ENCODE assay signal across 13 cellular contexts in the genomic region with DNA sequence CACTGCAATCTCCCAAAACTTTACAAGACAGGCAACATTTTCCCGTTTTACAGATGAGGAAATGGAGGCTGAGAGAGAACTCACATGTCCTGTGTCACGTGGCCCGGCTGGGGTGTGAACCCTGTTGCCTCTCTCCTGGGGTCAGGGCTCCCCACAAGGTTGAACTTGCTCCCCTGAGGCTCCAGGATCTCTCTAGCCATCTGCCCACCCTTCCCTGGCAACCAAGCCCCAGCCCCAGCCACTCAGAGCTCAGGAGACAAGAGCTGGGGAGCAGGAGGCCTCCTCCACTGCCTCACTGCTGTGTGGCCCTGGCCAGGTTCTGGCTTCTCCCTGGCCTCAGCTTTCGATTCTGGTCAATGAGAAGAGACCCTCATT. TPM values are rescaled to one million over a fixed set of nuclear protein-coding genes. Genes with fewer than 3 reads are reported as not detected.
DNase-seq lines count a peak whose midpoint lies in the region; ATAC-seq, FAIRE-seq and TF ChIP-seq lines count a peak whose summit lies in the region.
"Had no signal": no experiment of that assay in that cellular context is flagged by ENCODE, and none has a peak within 500 bp of the region (broad histone marks: within the 10 kb centered on the region; RNA-seq: fewer than 3 reads in every experiment).

No MANE protein-coding gene starts in this region.

- H4K20me1 ChIP-seq in KMS-11 (ENCODE audit: insufficient read depth): no peaks in the 10 kb centered on the region
- no peaks in the 10 kb centered on the region for H4K20me1 ChIP-seq in K562 (replicated peaks; ENCODE audit: control insufficient read depth, insufficient read depth, low read length)

- peak overlapping the region; percentile 92 to 100 (median 100) for H3K27ac Mint-ChIP-seq in CD8-positive, alpha-beta memory T cell

- H3K18ac ChIP-seq in neuronal stem cell (ENCODE audit: low read length): peak overlapping the region; percentile 84

- H3K4me1 Mint-ChIP-seq in CD8-positive, alpha-beta memory T cell: peaks cover 98 to 100% (median 100%) of the 10 kb centered on the region in 3 donors

- H3K36me3 Mint-ChIP-seq in CD8-positive, alpha-beta memory T cell: peaks cover 7 to 76% (median 25%) of the 10 kb centered on the region in 3 donors

- POLR2A ChIA-PET in CD8-positive, alpha-beta memory T cell (lab: Charles Lee): interaction anchor here (1.0 to 11.8 kb wide), 4 partner anchors 11 to 33 kb away, joined by 3 to 189 read pairs (median 14); a partner anchor contains a TSS
- POLR2A ChIA-PET in K562 (lab: Yijun Ruan, JAX): interaction anchor here (0.7 to 2.0 kb wide), 3 partner anchors 13 to 23 kb away, joined by 3 to 7 read pairs (median 3); no protein-coding TSS in a partner anchor

- H3K9me1 ChIP-seq in K562 (ENCODE audit: control insufficient read depth, insufficient read depth, low read length): peaks cover 2% of the 10 kb centered on the region

- peak overlapping the region; percentile 10 for H3K27ac ChIP-seq in CD8-positive, alpha-beta memory T cell (ENCODE audit: low read depth, low read length)
- peak overlapping the region; percentile 90 for H3K27ac ChIP-seq in KMS-11
- peak overlapping the region; percentile 14; the same call in 1 of the 3 replicates for H3K27ac ChIP-seq in K562 (ENCODE audit: extremely low read depth, low read depth, low read length)
- no peak overlapping the region for H3K27ac ChIP-seq in neuronal stem cell (replicated peaks; ENCODE audit: low read length)

- H3K27me3 ChIP-seq in CD8-positive, alpha-beta memory T cell (ENCODE audit: insufficient read depth, low read length, poor library complexity, severe bottlenecking): no peaks in the 10 kb centered on the region
- no peaks in the 10 kb centered on the region; the same call in 1 of the 2 replicates for H3K27me3 ChIP-seq in KMS-11 (ENCODE audit: insufficient read depth, low read depth)
- no peaks in the 10 kb centered on the region for H3K27me3 ChIP-seq in K562 (ENCODE audit: control insufficient read depth in 2 of 2, insufficient read depth in 2 of 2, low read length in 2 of 2)
- H3K27me3 ChIP-seq in neuronal stem cell (ENCODE audit: control insufficient read depth in 3 of 3, insufficient read depth in 3 of 3, low read depth in 1 of 3, low read length in 3 of 3): no peaks in the 10 kb centered on the region

- ATAC-seq in K562 (peak; percentile 4), GM18505 (IDR thresholded peaks at IDR 0.05; ENCODE audit: unreplicated experiment) (no peak)

- H3K23ac ChIP-seq in neuronal stem cell (ENCODE audit: low read depth, low read length, poor library complexity): no peak overlapping the region

- H3K79me1 ChIP-seq in neuronal stem cell (ENCODE audit: low read depth, low read length): peaks cover 2% of the 10 kb centered on the region

- H2BK5ac ChIP-seq in neuronal stem cell (ENCODE audit: low read length): no peak overlapping the region

- TF ChIP-seq CTCF in KMS-11 (conservative IDR thresholded peaks at IDR 0.05; ENCODE audit: low read depth, low read length) (no peak), K562 (IDR thresholded peaks at IDR 0.05 in 2 of 3, conservative IDR thresholded peaks at IDR 0.05 in 1 of 3; ENCODE audit: insufficient read depth in 2 of 3, low read depth in 1 of 3, low read length in 3 of 3) (no peak)

- peak overlapping the region; percentile 62 for H3K9ac ChIP-seq in KMS-11
- H3K9ac ChIP-seq in K562 (ENCODE audit: insufficient read depth in 1 of 2, low read depth in 2 of 2, low read length in 2 of 2): peak overlapping the region in 1 of 2 experiments; percentile 65; a peak in 2 of 4 replicates
- no peak overlapping the region for H3K9ac ChIP-seq in neuronal stem cell (ENCODE audit: low read depth, low read length, poor library complexity)

- intact Hi-C loops in K562 (cut with micrococcal nuclease): no loop called here

- CTCF ChIA-PET in CD8-positive, alpha-beta memory T cell (lab: Charles Lee): interaction anchor here (0.8 to 5.7 kb wide), 5 partner anchors 12 to 36 kb away, joined by 3 to 67 read pairs (median 5); a partner anchor contains a TSS
- CTCF ChIA-PET in K562 (lab: Yijun Ruan, JAX; ENCODE audit: low intra/inter-chr PET ratio): no interaction called here

- peak overlapping the region; percentile 46 for H3K4me3 ChIP-seq in CD8-positive, alpha-beta memory T cell (ENCODE audit: low read length)
- no peak overlapping the region for H3K4me3 ChIP-seq in KMS-11 (IDR thresholded peaks at IDR 0.05; ENCODE audit: insufficient read depth, low read depth, low read length)
- no peak overlapping the region for H3K4me3 ChIP-seq in K562
- no peak overlapping the region for H3K4me3 ChIP-seq in neuronal stem cell (ENCODE audit: low read length in 2 of 2)

- no peak overlapping the region for H4K8ac ChIP-seq in neuronal stem cell (ENCODE audit: low read depth, low read length)

- H3K9me3 ChIP-seq in CD8-positive, alpha-beta memory T cell (ENCODE audit: low read length): no peaks in the 10 kb centered on the region
- H3K9me3 ChIP-seq in K562 (replicated peaks; ENCODE audit: control insufficient read depth, insufficient read depth, low read depth, low read length) (no peaks in the 10 kb centered on the region), neuronal stem cell (replicated peaks in 1 of 2; ENCODE audit: control insufficient read depth in 2 of 2, insufficient read depth in 1 of 2, low read depth in 1 of 2, low read length in 2 of 2) (no peaks in the 10 kb centered on the region)

- H3K4me2 ChIP-seq in KMS-11: peak overlapping the region; percentile 95
- H3K4me2 ChIP-seq in K562 (ENCODE audit: insufficient read depth, low read length): no peak overlapping the region
- no peak overlapping the region for H3K4me2 ChIP-seq in neuronal stem cell (ENCODE audit: insufficient read depth, low read length, poor library complexity, severe bottlenecking)

- in situ Hi-C loops in K562 (cut with MboI): no loop called here

- TF ChIP-seq EP300 in K562 (IDR thresholded peaks at IDR 0.05; ENCODE audit: low read length): no peak

- H2BK15ac ChIP-seq in neuronal stem cell (ENCODE audit: low read length): peak overlapping the region; percentile 49

- no peaks in the 10 kb centered on the region; the same call in 1 of the 2 replicates for H3K79me2 ChIP-seq in KMS-11 (ENCODE audit: insufficient read depth, low read depth)
- no peaks in the 10 kb centered on the region; the same call in 2 of the 3 replicates for H3K79me2 ChIP-seq in K562 (ENCODE audit: control insufficient read depth, insufficient read depth, low read length)

- H4K91ac ChIP-seq in neuronal stem cell (ENCODE audit: low read depth, low read length, poor library complexity): peak overlapping the region; percentile 25

- peak overlapping the region; percentile 41; the same call in 1 of the 2 replicates for H2AFZ ChIP-seq in KMS-11 (ENCODE audit: low read depth)
- H2AFZ ChIP-seq in K562 (ENCODE audit: low read depth, low read length): peak overlapping the region; percentile 82
- H2AFZ ChIP-seq in neuronal stem cell (ENCODE audit: low read length): no peak overlapping the region

- TF ChIP-seq POLR2A in K562 (conservative IDR thresholded peaks at IDR 0.05) (no peak), GM18505 (IDR thresholded peaks at IDR 0.05; ENCODE audit: borderline replicate concordance, extremely low read depth, insufficient read depth, insufficient read length) (no peak)

- FAIRE-seq in K562 (lab: Jason Lieb, UNC): no peak

- peak overlapping the region; percentile 61 for H2BK12ac ChIP-seq in neuronal stem cell (ENCODE audit: low read length)

- peak overlapping the region; percentile 88 for H2AK5ac ChIP-seq in neuronal stem cell (ENCODE audit: low read depth, low read length)

- peaks cover 0 to 12% of the 10 kb centered on the region in 2 donors for H3K27me3 Mint-ChIP-seq in CD8-positive, alpha-beta memory T cell

- peaks cover 99% of the 10 kb centered on the region for H3K4me1 ChIP-seq in CD8-positive, alpha-beta memory T cell (ENCODE audit: insufficient read depth, low read length)
- H3K4me1 ChIP-seq in KMS-11 (ENCODE audit: low read depth, poor library complexity, severe bottlenecking) (peaks cover 75% of the 10 kb centered on the region), K562 (replicated peaks in 1 of 2; ENCODE audit: control insufficient read depth in 2 of 2, insufficient read depth in 2 of 2, low read length in 2 of 2) (peaks cover 54 to 61% of the 10 kb centered on the region in 2 experiments), neuronal stem cell (ENCODE audit: control insufficient read depth in 2 of 2, insufficient read depth in 1 of 2, low read depth in 1 of 2, low read length in 2 of 2) (peaks cover 9 to 11% of the 10 kb centered on the region in 2 donors)

- peaks cover 38% of the 10 kb centered on the region for H3K36me3 ChIP-seq in CD8-positive, alpha-beta memory T cell (ENCODE audit: insufficient read depth, low read length)
- H3K36me3 ChIP-seq in KMS-11 (ENCODE audit: insufficient read depth): no peaks in the 10 kb centered on the region
- no peaks in the 10 kb centered on the region for H3K36me3 ChIP-seq in K562 (ENCODE audit: control insufficient read depth, insufficient read depth, low read length)
- H3K36me3 ChIP-seq in neuronal stem cell (replicated peaks in 1 of 2; ENCODE audit: control insufficient read depth in 2 of 2, insufficient read depth in 2 of 2, low read length in 2 of 2): no peaks in the 10 kb centered on the region

- H3K9me3 Mint-ChIP-seq in CD8-positive, alpha-beta memory T cell: peaks cover 0 to 2% (median 0%) of the 10 kb centered on the region in 5 donors

- 72% methylated on average over 4 of the region's 4 CpGs for WGBS in K562 (ENCODE audit: insufficient coverage, low coverage, missing lambda C conversion rate)
- whole genome bisulfite sequencing in neuronal stem cell (ENCODE audit: extremely low coverage in 2 of 2, insufficient read length in 2 of 2, insufficient replicate concordance in 1 of 2), 2 donors: no CpG with 5 or more reads among the region's 4 CpGs

- peak overlapping the region; percentile 80 to 88 (median 84) for H3K4me3 Mint-ChIP-seq in CD8-positive, alpha-beta memory T cell

- BruUV-seq in K562 (replicated peaks; lab: Mats Ljungman, UMichigan): no TSS peak

- no peak overlapping the region for H2BK120ac ChIP-seq in neuronal stem cell (ENCODE audit: low read depth, low read length)

- no peak for DNase-seq in CD8-positive, alpha-beta memory T cell
- DNase-seq in K562 (ENCODE audit: extremely low read depth in 1 of 4, low spot score in 3 of 4): no peak
- no peak for DNase-seq in neuronal stem cell (ENCODE audit: low spot score)
- DNase-seq in EL: no peak
- no peak for DNase-seq in hypothalamus (lab: John Stamatoyannopoulos, UW)
- DNase-seq in DMS153 (lab: John Stamatoyannopoulos, UW): no peak
- DNase-seq: KG1, kidney glomerular epithelial cell had no signal

- no peak for TF ChIP-seq RAD21 in K562 (CRISPR knock-in tag; conservative IDR thresholded peaks at IDR 0.05 in 1 of 2, IDR thresholded peaks at IDR 0.05 in 1 of 2)

- no peak overlapping the region for H3K4ac ChIP-seq in neuronal stem cell (ENCODE audit: low read length)

- no peak overlapping the region for H3K14ac ChIP-seq in neuronal stem cell (ENCODE audit: low read length)

RNA-seq across cellular contexts. Expression of a gene that starts 11.8 kb away (rescaled TPM):
- 100 to 1,000 TPM; 204 to 206 TPM for total RNA-seq in CD8-positive, alpha-beta memory T cell
- polyA plus RNA-seq in CD8-positive, alpha-beta memory T cell: 589 TPM
- total RNA-seq in K562 (2011; cell fraction: chromatin; rRNA removed; ENCODE audit: low replicate concordance): 11.2 and 16.2 TPM in 2 replicates
- total RNA-seq in K562 (2011; cell fraction: nucleolus; rRNA removed): 19.8 and 22.9 TPM in 2 replicates
- total RNA-seq in K562 (2011; cell fraction: nucleoplasm; rRNA removed): 20.3 and 27.1 TPM in 2 replicates
- 10.7 and 12.3 TPM in 2 replicates for total RNA-seq in K562 (2014; rRNA removed)
- 11.7 and 13.2 TPM in 2 replicates for total RNA-seq in K562 (2014; rRNA removed; fragmentation: Illumina TruSeq; extraction: Trizol)
- total RNA-seq in K562 (2015; rRNA removed; fragmentation: Illumina TruSeq; extraction: Trizol): 44.3 and 44.7 TPM in 2 replicates
- 30.3 and 33.8 TPM in 2 replicates for total RNA-seq in K562 (2021)
- polyA plus RNA-seq in K562 (2011; rRNA removed): 42.5 and 418 TPM in 2 replicates
- polyA plus RNA-seq in K562 (2011; cell fraction: cytosol; rRNA removed): 103 and 599 TPM in 2 replicates
- 41.2 and 275 TPM in 2 replicates for polyA plus RNA-seq in K562 (2011; cell fraction: nucleus; rRNA removed)
- polyA plus RNA-seq in K562 (2012): 63.5 and 133 TPM in 2 replicates
- 44.5 and 47.3 TPM in 2 replicates for polyA plus RNA-seq in K562 (2014; fragmentation: Illumina TruSeq; extraction: Trizol)
- 1 to 10 TPM; 2.4 to 4.8 TPM for polyA plus RNA-seq in K562 (2014; fragmentation: Nextera tagmentation; extraction: Ambion mirVana)
- 20.3 and 22.2 TPM in 2 replicates for polyA plus RNA-seq in K562 (2014; rRNA removed)
- 72.1 and 524 TPM in 2 replicates for polyA minus RNA-seq in K562 (2011; rRNA and poly(A)+ RNA removed)
- 41.0 and 310 TPM in 2 replicates for polyA minus RNA-seq in K562 (2011; cell fraction: cytosol; rRNA and poly(A)+ RNA removed)
- polyA minus RNA-seq in K562 (2011; cell fraction: nucleus; rRNA and poly(A)+ RNA removed): 7.7 and 80.9 TPM in 2 replicates
- polyA plus RNA-seq in neuronal stem cell (2013, experiment 1 of 2): 0.15 TPM
- polyA plus RNA-seq in neuronal stem cell (2013, experiment 2 of 2): 0.10 TPM
- total RNA-seq: NCI-H460 had no signal

RNA-seq across cellular contexts. Expression of a gene that starts 22.4 kb away (rescaled TPM):
- under 1 TPM; 0.59 to 0.91 TPM for total RNA-seq in CD8-positive, alpha-beta memory T cell
- polyA plus RNA-seq in CD8-positive, alpha-beta memory T cell: not detected
- 2.0 and 5.9 TPM in 2 replicates for total RNA-seq in K562 (2011; cell fraction: chromatin; rRNA removed; ENCODE audit: low replicate concordance)
- 4.5 and 5.4 TPM in 2 replicates for total RNA-seq in K562 (2011; cell fraction: nucleolus; rRNA removed)
- 2.7 and 4.0 TPM in 2 replicates for total RNA-seq in K562 (2011; cell fraction: nucleoplasm; rRNA removed)
- total RNA-seq in K562 (2014; rRNA removed) (1.8 and 1.9 TPM in 2 replicates), K562 (2014; rRNA removed; fragmentation: Illumina TruSeq; extraction: Trizol) (0.45 and 0.51 TPM in 2 replicates), K562 (2015; rRNA removed; fragmentation: Illumina TruSeq; extraction: Trizol) (0.79 and 1.2 TPM in 2 replicates), K562 (2021) (1.8 and 2.3 TPM in 2 replicates)
- polyA plus RNA-seq in K562 (2011; rRNA removed) (0.89 and 1.5 TPM in 2 replicates), K562 (2014; fragmentation: Illumina TruSeq; extraction: Trizol) (1.1 and 1.6 TPM in 2 replicates), K562 (2014; fragmentation: Nextera tagmentation; extraction: Ambion mirVana) (under 1 TPM; 0.10 to 0.18 TPM), K562 (2014; rRNA removed) (1.6 and 3.6 TPM in 2 replicates)
- polyA plus RNA-seq in K562 (2011; cell fraction: cytosol; rRNA removed): 0.78 and 2.4 TPM in 2 replicates
- 3.5 and 9.8 TPM in 2 replicates for polyA plus RNA-seq in K562 (2011; cell fraction: nucleus; rRNA removed)
- polyA plus RNA-seq in K562 (2012): 1.9 and 2.4 TPM in 2 replicates
- polyA minus RNA-seq in K562 (2011; rRNA and poly(A)+ RNA removed): 0.48 and 0.88 TPM in 2 replicates
- 1.4 and 1.6 TPM in 2 replicates for polyA minus RNA-seq in K562 (2011; cell fraction: cytosol; rRNA and poly(A)+ RNA removed)
- 1.4 and 3.4 TPM in 2 replicates for polyA minus RNA-seq in K562 (2011; cell fraction: nucleus; rRNA and poly(A)+ RNA removed)
- 0.04 TPM for polyA plus RNA-seq in neuronal stem cell (2013, experiment 1 of 2)
- polyA plus RNA-seq in neuronal stem cell (2013, experiment 2 of 2): 0.01 TPM
- total RNA-seq: cardiac septum, pulmonary artery endothelial cell had no signal

Comparison
In these comparisons a context has a peak if more than half of its experiments do, and no peak if none do; other contexts are left out.
1. RNA of a gene that starts 11.8 kb away (total RNA-seq): 204 to 206 TPM in CD8-positive, alpha-beta memory T cell; 10.7 to 44.7 TPM in K562; every median in the first group is over 4 times any median in the second.